35 cellular contexts compared by ENCODE assay signal in genomic region chr4:114173968-114174367, GRCh38.
"Had no signal": no experiment of that assay in that cellular context is flagged by ENCODE, and none has a peak within 500 bp of the region (broad histone marks: within the 10 kb centered on the region; RNA-seq: fewer than 3 reads in every experiment).

No MANE protein-coding gene starts in this region.

- DNase-seq: activated effector memory CD4-positive, alpha-beta T cell treated with anti-CD3 and anti-CD28 coated beads, Interleukin-2, amount 50 U/mL, for 16 hours; activated effector memory CD4-positive, alpha-beta T cell treated with Interleukin-2 at 50 U/mL for 16 hours; activated gamma-delta T cell; activated gamma-delta T cell treated with Interleukin-2 at 50 U/mL for 16 hours; activated naive CD4-positive, alpha-beta T cell; activated naive CD4-positive, alpha-beta T cell treated with anti-CD3 and anti-CD28 coated beads for 36 hours; activated naive CD4-positive, alpha-beta T cell treated with anti-CD3 and anti-CD28 coated beads, Interleukin-2, amount 10 ng/mL, durations not matched to agents 7 days and 5 days; activated naive CD4-positive, alpha-beta T cell treated with anti-CD3 and anti-CD28 coated beads, Interleukin-2, amount 50 U/mL, for 16 hours; activated naive CD4-positive, alpha-beta T cell treated with Interleukin-2 at 50 U/mL for 16 hours; activated naive CD8-positive, alpha-beta T cell treated with anti-CD3 and anti-CD28 coated beads for 36 hours; activated naive CD8-positive, alpha-beta T cell treated with anti-CD3 and anti-CD28 coated beads, Interleukin-2, amount 10 ng/mL, durations not matched to agents 7 days and 5 days; activated naive CD8-positive, alpha-beta T cell treated with anti-CD3 and anti-CD28 coated beads, Interleukin-2, amount 50 U/mL, for 24 hours; activated T-cell treated with anti-CD3 and anti-CD28 coated beads for 4 hours; activated T-cell treated with anti-CD3 and anti-CD28 coated beads, Interleukin-2, amount 50 U/mL, for 1 hour; activated T-cell treated with anti-CD3 and anti-CD28 coated beads, Interleukin-2, amount 50 U/mL, for 24 hours; activated T-cell treated with anti-CD3 and anti-CD28 coated beads, Interleukin-2, amount 50 U/mL, for 4 hours; activated T-cell treated with anti-CD3 and anti-CD28 coated beads, Interleukin-2, amount 50 U/mL, for 48 hours; activated T-cell treated with anti-CD3 and anti-CD28 coated beads, Interleukin-2, amount 50 U/mL, for 72 hours; adrenal gland; amniotic stem cell; amygdala; anterior cingulate cortex; aorta; body of pancreas; brain microvascular endothelial cell; caudate nucleus; central memory CD4-positive, alpha-beta T cell; cerebellar nuclear complex had no signal

- H3K27me3 ChIP-seq: adrenal gland, ascending aorta, body of pancreas, brain microvascular endothelial cell, breast epithelium, cardiac muscle cell had no signal

- FAIRE-seq: astrocyte, bronchial epithelial cell had no signal

- ATAC-seq: activated naive CD4-positive, alpha-beta T cell treated with anti-CD3 and anti-CD28 coated beads, Interleukin-2, amount 50 U/mL, for 72 hours; activated naive CD8-positive, alpha-beta T cell treated with anti-CD3 and anti-CD28 coated beads, Interleukin-2, amount 50 U/mL, for 24 hours; activated T-cell treated with anti-CD3 and anti-CD28 coated beads, Interleukin-2, amount 50 U/mL, for 4 hours; activated T-cell treated with anti-CD3 and anti-CD28 coated beads, Interleukin-2, amount 50 U/mL, for 72 hours; activated T-helper 17 cell treated with anti-CD3 and anti-CD28 coated beads, Interleukin-2, amount 50 U/mL, for 72 hours; body of pancreas had no signal

- H3K4me1 ChIP-seq: adrenal gland, ascending aorta, breast epithelium had no signal

- H3K36me3 ChIP-seq: adrenal gland, ascending aorta, brain microvascular endothelial cell, breast epithelium, cardiac muscle cell had no signal

- H3K9me3 ChIP-seq: adrenal gland, ascending aorta, body of pancreas, breast epithelium had no signal

- H3K4me3 ChIP-seq: adrenal gland, ascending aorta, body of pancreas, breast epithelium, cardiac muscle cell had no signal

- H3K27ac ChIP-seq: adrenal gland, ascending aorta, body of pancreas, brain microvascular endothelial cell, breast epithelium, cardiac muscle cell had no signal
